7 cellular contexts compared by ENCODE assay signal in the genomic region with DNA sequence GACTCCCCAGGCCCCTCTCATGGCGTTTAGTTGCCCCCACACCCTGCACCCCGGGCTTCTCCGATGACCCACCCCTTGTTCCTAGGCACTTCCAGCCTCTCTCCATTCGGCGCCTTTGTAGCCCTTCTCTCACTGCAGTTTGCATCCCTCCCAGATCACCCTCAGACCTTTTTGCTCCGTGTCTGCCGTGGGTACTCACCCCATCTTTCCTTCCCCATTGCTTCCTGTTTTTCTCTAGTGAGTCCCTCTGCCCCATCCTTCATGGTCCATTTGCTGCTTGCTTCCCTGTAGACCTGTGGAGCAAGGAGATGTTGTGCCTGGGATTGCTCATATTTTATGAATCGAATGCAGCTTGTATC. TPM values are rescaled to one million over a fixed set of nuclear protein-coding genes. Genes with fewer than 3 reads are reported as not detected.
DNase-seq lines count a peak whose midpoint lies in the region; ATAC-seq and TF ChIP-seq lines count a peak whose summit lies in the region.

No MANE protein-coding gene starts in this region.

- peak overlapping the region; percentile 89 for H3K4me3 ChIP-seq in OCI-LY1 (ENCODE audit: low read depth, low read length, poor library complexity, severe bottlenecking)
- peak overlapping the region; percentile 95 for H3K4me3 ChIP-seq in endodermal cell (ENCODE audit: low read length)
- peak overlapping the region; percentile 73 for H3K4me3 ChIP-seq in neuron (ENCODE audit: low read length)

- H3K27ac Mint-ChIP-seq in endodermal cell: peak overlapping the region; percentile 95

- H3K27me3 ChIP-seq in OCI-LY1 (ENCODE audit: insufficient read depth, low read length) (no peaks in the 10 kb centered on the region), endodermal cell (ENCODE audit: control insufficient read depth, insufficient read depth, low read length, poor library complexity, severe bottlenecking) (no peaks in the 10 kb centered on the region), neuron (ENCODE audit: insufficient read depth, low read length) (no peaks in the 10 kb centered on the region)

- peaks cover 44% of the 10 kb centered on the region for H3K36me3 ChIP-seq in OCI-LY1 (ENCODE audit: insufficient read depth, low read length)
- peaks cover 46% of the 10 kb centered on the region for H3K36me3 ChIP-seq in endodermal cell (ENCODE audit: control insufficient read depth, insufficient read depth, low read length)
- H3K36me3 ChIP-seq in neuron (ENCODE audit: insufficient read depth, low read length): peaks cover 39% of the 10 kb centered on the region

- no peaks in the 10 kb centered on the region for H4K20me1 ChIP-seq in OCI-LY1 (ENCODE audit: insufficient read depth, low read length)

- H3K36me3 Mint-ChIP-seq in endodermal cell (ENCODE audit: low read depth): peaks cover 43% of the 10 kb centered on the region

- TF ChIP-seq CTCF in OCI-LY1 (IDR thresholded peaks at IDR 0.05; ENCODE audit: low read length) (no peak), endodermal cell (conservative IDR thresholded peaks at IDR 0.05) (no peak)

- H3K9me2 ChIP-seq in OCI-LY1 (ENCODE audit: low read depth, low read length): no peaks in the 10 kb centered on the region

- peak overlapping the region; percentile 93 for H3K9ac ChIP-seq in OCI-LY1 (ENCODE audit: low read length)
- peak overlapping the region; percentile 90 for H3K9ac ChIP-seq in endodermal cell (ENCODE audit: extremely low read depth, low read length, poor library complexity, severe bottlenecking)

- H3K79me2 ChIP-seq in OCI-LY1 (ENCODE audit: insufficient read depth, low read length): peaks cover 16% of the 10 kb centered on the region

- peak overlapping the region; percentile 91 for H3K4me2 ChIP-seq in OCI-LY1 (ENCODE audit: low read length)

- H3K27ac ChIP-seq in OCI-LY1 (ENCODE audit: low read depth, low read length, poor library complexity, severe bottlenecking) (peak overlapping the region; percentile 6), endodermal cell (ENCODE audit: low read depth, low read length) (peak overlapping the region; percentile 71)

- H3K27me3 Mint-ChIP-seq in endodermal cell (ENCODE audit: insufficient read depth): no peaks in the 10 kb centered on the region

- H3K4me1 ChIP-seq in OCI-LY1 (ENCODE audit: insufficient read depth, low read length, severe bottlenecking) (peaks cover 30% of the 10 kb centered on the region), endodermal cell (ENCODE audit: control insufficient read depth, insufficient read depth, low read length) (peaks cover 8% of the 10 kb centered on the region), neuron (ENCODE audit: insufficient read depth, low read length) (peaks cover 11% of the 10 kb centered on the region)

- DNase-seq in endodermal cell (no peak), epidermal melanocyte (ENCODE audit: insufficient read length, low spot score) (no peak), NCI-H446 treated with DMSO at 0.1 percent for 48 hours (lab: John Stamatoyannopoulos, UW) (no peak)

- no peaks in the 10 kb centered on the region for H3K9me3 ChIP-seq in OCI-LY1 (ENCODE audit: low read length)
- H3K9me3 ChIP-seq in endodermal cell (ENCODE audit: control insufficient read depth, low read length): no peaks in the 10 kb centered on the region
- peaks cover under 1% of the 10 kb centered on the region for H3K9me3 ChIP-seq in neuron (ENCODE audit: low read length)

- peaks cover 2% of the 10 kb centered on the region for H3K9me3 Mint-ChIP-seq in endodermal cell

- peak overlapping the region; percentile 97 for H3K4me3 Mint-ChIP-seq in endodermal cell

- no peaks in the 10 kb centered on the region for H3F3A ChIP-seq in OCI-LY1 (ENCODE audit: insufficient read depth, low read length)

- WGBS in endodermal cell (ENCODE audit: insufficient coverage in 1 of 2, insufficient read length in 1 of 2), 2 experiments: 1 to 3% methylated on average over 4 to 7 of the region's 8 CpGs

- H2AFZ ChIP-seq in OCI-LY1 (ENCODE audit: low read length) (no peak overlapping the region), neuron (ENCODE audit: low read depth, low read length) (peak overlapping the region; percentile 3)

- peaks cover 19% of the 10 kb centered on the region for H3K4me1 Mint-ChIP-seq in endodermal cell

- ATAC-seq in GM21528 (IDR thresholded peaks at IDR 0.05; ENCODE audit: low FRiP score, unreplicated experiment): peak; percentile 6
- ATAC-seq in GM19351 (IDR thresholded peaks at IDR 0.05; ENCODE audit: unreplicated experiment): no peak

RNA-seq across cellular contexts. Expression of a gene that starts 0.6 kb away (rescaled TPM):
- 10 to 100 TPM; 85.8 to 86.1 TPM for total RNA-seq in endodermal cell
- 48.9 TPM for polyA plus RNA-seq in endodermal cell (2013, experiment 1 of 2)
- polyA plus RNA-seq in endodermal cell (2013, experiment 2 of 2): 48.6 TPM

RNA-seq across cellular contexts. Expression of a gene that starts 21.2 kb away (rescaled TPM):
- total RNA-seq in endodermal cell: 1 to 10 TPM; 1.3 to 1.6 TPM
- 0.43 TPM for polyA plus RNA-seq in endodermal cell (2013, experiment 1 of 2)
- polyA plus RNA-seq in endodermal cell (2013, experiment 2 of 2): 0.25 TPM

RNA-seq across cellular contexts. Expression of a gene that starts 22.5 kb away (rescaled TPM):
- under 1 TPM in 1 of 2 donors, not detected in 1; 0.04 TPM for total RNA-seq in endodermal cell
- polyA plus RNA-seq in endodermal cell (2013, experiment 1 of 2): not detected
- not detected for polyA plus RNA-seq in endodermal cell (2013, experiment 2 of 2)

RNA-seq across cellular contexts. Expression of a gene that starts 36.6 kb away (rescaled TPM):
- total RNA-seq in endodermal cell: not detected
- polyA plus RNA-seq in endodermal cell (2013, experiment 1 of 2): not detected
- polyA plus RNA-seq in endodermal cell (2013, experiment 2 of 2): not detected

RNA-seq across cellular contexts. Expression of a gene that starts 50.0 kb away (rescaled TPM):
- not detected for total RNA-seq in endodermal cell
- not detected for polyA plus RNA-seq in endodermal cell (2013, experiment 1 of 2)
- polyA plus RNA-seq in endodermal cell (2013, experiment 2 of 2): not detected
